ENCODE assay signal across 13 cellular contexts in genomic region chr3:128113817-128114794, GRCh38. TPM values are rescaled to one million over a fixed set of nuclear protein-coding genes. Genes with fewer than 3 reads are reported as not detected.
A peak's percentile ranks its signal among the peaks of the same experiment; 100 is the strongest.
DNase-seq lines count a peak whose midpoint lies in the region; ATAC-seq and TF ChIP-seq lines count a peak whose summit lies in the region.
"Had no signal": no experiment of that assay in that cellular context is flagged by ENCODE, and none has a peak within 500 bp of the region (broad histone marks: within the 10 kb centered on the region; RNA-seq: fewer than 3 reads in every experiment).

No MANE protein-coding gene starts in this region.

- ATAC-seq in HG03045 (IDR thresholded peaks at IDR 0.05; ENCODE audit: unreplicated experiment) (peak; percentile 56), HG03457 (IDR thresholded peaks at IDR 0.05; ENCODE audit: unreplicated experiment) (no peak)
- ATAC-seq in activated T-helper 17 cell treated with anti-CD3 and anti-CD28 coated beads, Interleukin-2, amount 50 U/mL, for 72 hours (replicated peaks): no peak
- ATAC-seq in stimulated activated effector memory CD8-positive, alpha-beta T cell treated with anti-CD3 and anti-CD28 coated beads, Interleukin-12 subunit alpha, Interleukin-12 subunit beta, amount 100 ng/mL, for 72 hours: no peak
- ATAC-seq: gastroesophageal sphincter, PC-3 had no signal

- no peak overlapping the region for H3K4me3 ChIP-seq in foreskin fibroblast (ENCODE audit: low read depth in 1 of 2, low read length in 2 of 2)
- H3K4me3 ChIP-seq: gastroesophageal sphincter, MG63 had no signal

- peak overlapping the region; percentile 80 for H3K27ac Mint-ChIP-seq in activated naive CD4-positive, alpha-beta T cell treated with anti-CD3 and anti-CD28 coated beads, Interleukin-2, amount 10 ng/mL, durations not matched to agents 7 days and 5 days
- peak overlapping the region; percentile 97 for H3K27ac Mint-ChIP-seq in activated T-helper 17 cell treated with anti-CD3 and anti-CD28 coated beads, Interleukin-2, amount 50 U/mL, for 72 hours
- H3K27ac Mint-ChIP-seq in stimulated activated effector memory CD8-positive, alpha-beta T cell treated with anti-CD3 and anti-CD28 coated beads, Interleukin-12 subunit alpha, Interleukin-12 subunit beta, amount 100 ng/mL, for 72 hours: peak overlapping the region; percentile 98

- H3K4me1 Mint-ChIP-seq in activated naive CD4-positive, alpha-beta T cell treated with anti-CD3 and anti-CD28 coated beads, Interleukin-2, amount 10 ng/mL, durations not matched to agents 7 days and 5 days: peaks cover 40% of the 10 kb centered on the region
- peaks cover 36% of the 10 kb centered on the region for H3K4me1 Mint-ChIP-seq in activated T-helper 17 cell treated with anti-CD3 and anti-CD28 coated beads, Interleukin-2, amount 50 U/mL, for 72 hours
- peaks cover 41% of the 10 kb centered on the region for H3K4me1 Mint-ChIP-seq in stimulated activated effector memory CD8-positive, alpha-beta T cell treated with anti-CD3 and anti-CD28 coated beads, Interleukin-12 subunit alpha, Interleukin-12 subunit beta, amount 100 ng/mL, for 72 hours

- DNase-seq in activated naive CD4-positive, alpha-beta T cell treated with anti-CD3 and anti-CD28 coated beads, Interleukin-2, amount 10 ng/mL, durations not matched to agents 7 days and 5 days: no peak
- no peak for DNase-seq in activated naive CD4-positive, alpha-beta T cell (lab: John Stamatoyannopoulos, UW)
- no peak for DNase-seq in stimulated activated effector memory CD8-positive, alpha-beta T cell treated with anti-CD3 and anti-CD28 coated beads, Interleukin-12 subunit alpha, Interleukin-12 subunit beta, amount 100 ng/mL, for 72 hours (ENCODE audit: low spot score in 2 of 2)
- DNase-seq in DMS153 (lab: John Stamatoyannopoulos, UW) (no peak), foreskin fibroblast (no peak)
- DNase-seq: activated CD4-positive, alpha-beta T cell treated with anti-CD3 and anti-CD28 coated beads, Interleukin-2, amount 50 U/mL, for 1 hour; caudate nucleus; MG63; PC-3 had no signal

- no peaks in the 10 kb centered on the region for H3K9me3 Mint-ChIP-seq in activated naive CD4-positive, alpha-beta T cell treated with anti-CD3 and anti-CD28 coated beads, Interleukin-2, amount 10 ng/mL, durations not matched to agents 7 days and 5 days
- H3K9me3 Mint-ChIP-seq in activated T-helper 17 cell treated with anti-CD3 and anti-CD28 coated beads, Interleukin-2, amount 50 U/mL, for 72 hours: no peaks in the 10 kb centered on the region
- no peaks in the 10 kb centered on the region for H3K9me3 Mint-ChIP-seq in stimulated activated effector memory CD8-positive, alpha-beta T cell treated with anti-CD3 and anti-CD28 coated beads, Interleukin-12 subunit alpha, Interleukin-12 subunit beta, amount 100 ng/mL, for 72 hours

- H3K36me3 Mint-ChIP-seq in activated naive CD4-positive, alpha-beta T cell treated with anti-CD3 and anti-CD28 coated beads, Interleukin-2, amount 10 ng/mL, durations not matched to agents 7 days and 5 days: peaks cover 51% of the 10 kb centered on the region
- peaks cover 90% of the 10 kb centered on the region for H3K36me3 Mint-ChIP-seq in activated T-helper 17 cell treated with anti-CD3 and anti-CD28 coated beads, Interleukin-2, amount 50 U/mL, for 72 hours (ENCODE audit: low read depth)
- peaks cover 92% of the 10 kb centered on the region for H3K36me3 Mint-ChIP-seq in stimulated activated effector memory CD8-positive, alpha-beta T cell treated with anti-CD3 and anti-CD28 coated beads, Interleukin-12 subunit alpha, Interleukin-12 subunit beta, amount 100 ng/mL, for 72 hours

- no peak overlapping the region for H3K4me3 Mint-ChIP-seq in activated naive CD4-positive, alpha-beta T cell treated with anti-CD3 and anti-CD28 coated beads, Interleukin-2, amount 10 ng/mL, durations not matched to agents 7 days and 5 days
- H3K4me3 Mint-ChIP-seq in activated T-helper 17 cell treated with anti-CD3 and anti-CD28 coated beads, Interleukin-2, amount 50 U/mL, for 72 hours: peak overlapping the region; percentile 79
- H3K4me3 Mint-ChIP-seq in stimulated activated effector memory CD8-positive, alpha-beta T cell treated with anti-CD3 and anti-CD28 coated beads, Interleukin-12 subunit alpha, Interleukin-12 subunit beta, amount 100 ng/mL, for 72 hours: peak overlapping the region; percentile 56

- no peak for TF ChIP-seq CTCF in foreskin fibroblast (IDR thresholded peaks at IDR 0.05; ENCODE audit: low read depth, low read length)

- no peaks in the 10 kb centered on the region for H3K27me3 Mint-ChIP-seq in activated naive CD4-positive, alpha-beta T cell treated with anti-CD3 and anti-CD28 coated beads, Interleukin-2, amount 10 ng/mL, durations not matched to agents 7 days and 5 days
- no peaks in the 10 kb centered on the region for H3K27me3 Mint-ChIP-seq in activated T-helper 17 cell treated with anti-CD3 and anti-CD28 coated beads, Interleukin-2, amount 50 U/mL, for 72 hours

- CTCF ChIA-PET in activated naive CD4-positive, alpha-beta T cell treated with anti-CD3 and anti-CD28 coated beads, Interleukin-2, amount 10 ng/mL, durations not matched to agents 7 days and 5 days (lab: Charles Lee): interaction anchor here (1.4 to 2.8 kb wide), 2 partner anchors 9 to 19 kb away, joined by 4 to 11 read pairs; partner anchors contain the start of gene RUVBL1

RNA-seq across cellular contexts. Expression of gene RUVBL1, which starts 9.5 kb away (rescaled TPM):
- total RNA-seq in activated T-helper 17 cell treated with anti-CD3 and anti-CD28 coated beads, Interleukin-2, amount 50 U/mL, for 72 hours: 10 to 100 TPM; 37.6 to 95.2 TPM

RNA-seq across cellular contexts. Expression of gene EEFSEC, which starts 39.2 kb away (rescaled TPM):
- total RNA-seq in activated T-helper 17 cell treated with anti-CD3 and anti-CD28 coated beads, Interleukin-2, amount 50 U/mL, for 72 hours: 10 to 100 TPM; 10.5 to 12.8 TPM
